ENCODE assay signal across 8 cellular contexts in genomic region chr3:138944842-138945645, GRCh38. TPM values are rescaled to one million over a fixed set of nuclear protein-coding genes. Genes with fewer than 3 reads are reported as not detected.
A peak's percentile ranks its signal among the peaks of the same experiment; 100 is the strongest.
DNase-seq lines count a peak whose midpoint lies in the region; ATAC-seq and TF ChIP-seq lines count a peak whose summit lies in the region.

No MANE protein-coding gene starts in this region.

- H3K4me1 Mint-ChIP-seq in activated CD4-positive, alpha-beta T cell treated with anti-CD3 and anti-CD28 coated beads for 36 hours = peaks cover 27% of the 10 kb centered on the region
- peaks cover 28% of the 10 kb centered on the region for H3K4me1 Mint-ChIP-seq in stimulated activated naive CD8-positive, alpha-beta T cell treated with anti-CD3 and anti-CD28 coated beads, Interleukin-15, Interleukin-2, amounts not matched to agents 100 ng/mL and 50 ng/mL, for 24 hours (ENCODE audit: low read depth)

- peak overlapping the region; percentile 55 for H3K4me3 Mint-ChIP-seq in activated CD4-positive, alpha-beta T cell treated with anti-CD3 and anti-CD28 coated beads for 36 hours
- peak overlapping the region; percentile 78 for H3K4me3 Mint-ChIP-seq in stimulated activated naive CD8-positive, alpha-beta T cell treated with anti-CD3 and anti-CD28 coated beads, Interleukin-15, Interleukin-2, amounts not matched to agents 100 ng/mL and 50 ng/mL, for 24 hours

- H3K9me3 Mint-ChIP-seq in activated CD4-positive, alpha-beta T cell treated with anti-CD3 and anti-CD28 coated beads for 36 hours (ENCODE audit: low read depth) = no peaks in the 10 kb centered on the region
- no peaks in the 10 kb centered on the region for H3K9me3 Mint-ChIP-seq in stimulated activated naive CD8-positive, alpha-beta T cell treated with anti-CD3 and anti-CD28 coated beads, Interleukin-15, Interleukin-2, amounts not matched to agents 100 ng/mL and 50 ng/mL, for 24 hours

- peak overlapping the region; percentile 26 for H3K27ac Mint-ChIP-seq in activated CD4-positive, alpha-beta T cell treated with anti-CD3 and anti-CD28 coated beads for 36 hours
- H3K27ac Mint-ChIP-seq in stimulated activated naive CD8-positive, alpha-beta T cell treated with anti-CD3 and anti-CD28 coated beads, Interleukin-15, Interleukin-2, amounts not matched to agents 100 ng/mL and 50 ng/mL, for 24 hours = peak overlapping the region; percentile 62

- POLR2A ChIA-PET in activated CD4-positive, alpha-beta T cell treated with anti-CD3 and anti-CD28 coated beads for 36 hours (lab: Charles Lee) = no interaction called here
- POLR2A ChIA-PET in RWPE1 (lab: Yijun Ruan, JAX; ENCODE audit: low non-redundant PET) = no interaction called here

- intact Hi-C loops in activated CD4-positive, alpha-beta T cell treated with anti-CD3 and anti-CD28 coated beads for 36 hours (cut with DNase I, micrococcal nuclease) = loop anchor here in 1 of 2 experiments (1.0 to 5.0 kb wide), 2 partner anchors 9 to 1178 kb away; no protein-coding TSS in a partner anchor

- peak; percentile 55 for DNase-seq in activated CD4-positive, alpha-beta T cell treated with anti-CD3 and anti-CD28 coated beads for 36 hours
- no peak for DNase-seq in activated CD4-positive, alpha-beta T cell treated with anti-CD3 and anti-CD28 coated beads for 1 hour
- peak; percentile 57 to 64 for DNase-seq in activated T-cell treated with anti-CD3 and anti-CD28 coated beads, Interleukin-2, amount 50 U/mL, for 48 hours
- no peak for DNase-seq in RWPE1 (ENCODE audit: low spot score)
- DNase-seq in DMS 273 treated with DMSO at 0.1 percent for 48 hours (lab: John Stamatoyannopoulos, UW) = no peak

- TF ChIP-seq CTCF in RWPE1 (conservative IDR thresholded peaks at IDR 0.05; ENCODE audit: low read depth) = no peak

- no peaks in the 10 kb centered on the region for H3K36me3 Mint-ChIP-seq in activated CD4-positive, alpha-beta T cell treated with anti-CD3 and anti-CD28 coated beads for 36 hours (ENCODE audit: low read depth)
- H3K36me3 Mint-ChIP-seq in stimulated activated naive CD8-positive, alpha-beta T cell treated with anti-CD3 and anti-CD28 coated beads, Interleukin-15, Interleukin-2, amounts not matched to agents 100 ng/mL and 50 ng/mL, for 24 hours (ENCODE audit: low read depth) = no peaks in the 10 kb centered on the region

- H3K4me3 ChIP-seq in iPS-18c (ENCODE audit: insufficient read depth, low read depth, low read length) = peak overlapping the region; percentile 50

- H3K9me3 ChIP-seq in iPS-18c (ENCODE audit: control insufficient read depth, insufficient read depth, low read length) = no peaks in the 10 kb centered on the region

- CTCF ChIA-PET in activated CD4-positive, alpha-beta T cell treated with anti-CD3 and anti-CD28 coated beads for 36 hours (lab: Charles Lee) = interaction anchor here (0.8 to 2.2 kb wide), 7 partner anchors 10 to 1830 kb away, joined by 3 to 17 read pairs (median 4); partner anchors contain the start of gene CEP70
- CTCF ChIA-PET in RWPE1 (lab: Yijun Ruan, JAX) = interaction anchor here (0.5 to 2.1 kb wide), 10 partner anchors 9 to 438 kb away, joined by 3 to 11 read pairs (median 4); no protein-coding TSS in a partner anchor

- H3K27ac ChIP-seq in RWPE1 = no peak overlapping the region

- ATAC-seq in activated CD4-positive, alpha-beta T cell treated with anti-CD3 and anti-CD28 coated beads for 36 hours = peak; percentile 18
- ATAC-seq in HG03175 (IDR thresholded peaks at IDR 0.05; ENCODE audit: unreplicated experiment) = no peak

- H3K27me3 Mint-ChIP-seq in activated CD4-positive, alpha-beta T cell treated with anti-CD3 and anti-CD28 coated beads for 36 hours = peaks cover 72% of the 10 kb centered on the region
- H3K27me3 Mint-ChIP-seq in stimulated activated naive CD8-positive, alpha-beta T cell treated with anti-CD3 and anti-CD28 coated beads, Interleukin-15, Interleukin-2, amounts not matched to agents 100 ng/mL and 50 ng/mL, for 24 hours = peaks cover 83% of the 10 kb centered on the region

RNA-seq across cellular contexts. Expression of gene FOXL2, which starts 1.9 kb away (rescaled TPM):
- total RNA-seq in activated CD4-positive, alpha-beta T cell treated with anti-CD3 and anti-CD28 coated beads for 36 hours = not detected

RNA-seq across cellular contexts. Expression of gene FOXL2NB, which starts 2.0 kb away (rescaled TPM):
- not detected for total RNA-seq in activated CD4-positive, alpha-beta T cell treated with anti-CD3 and anti-CD28 coated beads for 36 hours

Comparison
In these comparisons a context has a peak if more than half of its experiments do, and no peak if none do; other contexts are left out.
1. DNase-seq: peak in activated CD4-positive, alpha-beta T cell treated with anti-CD3 and anti-CD28 coated beads for 36 hours (single experiment) and activated T-cell treated with anti-CD3 and anti-CD28 coated beads, Interleukin-2, amount 50 U/mL, for 48 hours (2 of 2); none in activated CD4-positive, alpha-beta T cell treated with anti-CD3 and anti-CD28 coated beads for 1 hour (single experiment), RWPE1 (single experiment) and DMS 273 treated with DMSO at 0.1 percent for 48 hours (single experiment).